Comparison of ENCODE assay signal across 8 cellular contexts in the genomic region with DNA sequence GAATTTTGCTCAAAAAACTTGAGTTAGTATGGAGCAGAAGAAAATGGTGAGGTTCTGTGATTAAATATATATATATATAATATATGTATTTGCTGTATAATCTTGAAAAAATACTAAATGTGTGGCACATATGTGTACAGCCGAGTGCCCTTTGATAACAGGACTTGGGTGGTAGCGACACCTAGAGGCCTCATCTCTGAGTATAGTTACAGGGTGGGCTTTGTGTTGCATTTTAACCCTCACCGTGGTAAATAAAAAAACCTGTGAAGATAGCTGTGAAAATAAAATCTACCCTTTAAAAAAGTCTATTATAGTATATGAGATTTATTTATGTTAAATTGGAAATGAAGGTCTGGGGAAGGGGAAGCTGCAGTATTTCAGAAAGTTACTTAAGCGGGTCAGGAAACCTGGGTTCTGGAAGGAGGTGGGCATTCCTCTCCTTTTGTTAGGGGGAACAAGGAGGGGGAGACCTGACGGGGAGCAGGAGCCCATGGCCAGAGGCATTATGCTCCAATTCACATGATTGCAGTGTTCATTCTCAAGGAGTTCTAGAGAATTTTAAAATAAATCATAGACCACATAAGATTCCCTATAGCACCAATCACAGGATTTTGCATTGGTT.
A peak's percentile ranks its signal among the peaks of the same experiment; 100 is the strongest.
DNase-seq lines count a peak whose midpoint lies in the region; ATAC-seq lines count a peak whose summit lies in the region.

No MANE protein-coding gene starts in this region.

- peak; percentile 18 to 30 for DNase-seq in activated CD8-positive, alpha-beta memory T cell treated with anti-CD3 and anti-CD28 coated beads for 1 hour (ENCODE audit: extremely low read depth in 1 of 2, low read depth in 1 of 2)
- DNase-seq in activated CD8-positive, alpha-beta memory T cell treated with anti-CD3 and anti-CD28 coated beads, Interleukin-2, amount 50 U/mL, for 48 hours, result no peak
- peak; percentile 25 to 76 for DNase-seq in NCI-H526 (lab: John Stamatoyannopoulos, UW)
- peak; percentile 30 for DNase-seq in activated T-cell treated with anti-CD3 and anti-CD28 coated beads for 1 hour (ENCODE audit: low read depth)
- DNase-seq in foreskin melanocyte, result peak; percentile 38
- DNase-seq in pulmonary artery endothelial cell (ENCODE audit: low read depth, low spot score), result peak; percentile 22

- ATAC-seq in HG02642 (IDR thresholded peaks at IDR 0.05; ENCODE audit: poor library complexity, unreplicated experiment) (peak; percentile 63), HG03039 (IDR thresholded peaks at IDR 0.05; ENCODE audit: unreplicated experiment) (no peak)
